ENCODE assay signal across 24 cellular contexts in genomic region chr1:192633533-192634258, GRCh38. TPM values are rescaled to one million over a fixed set of nuclear protein-coding genes. Genes with fewer than 3 reads are reported as not detected.
DNase-seq lines count a peak whose midpoint lies in the region; ATAC-seq, FAIRE-seq and TF ChIP-seq lines count a peak whose summit lies in the region.
"Had no signal": no experiment of that assay in that cellular context is flagged by ENCODE, and none has a peak within 500 bp of the region (broad histone marks: within the 10 kb centered on the region; RNA-seq: fewer than 3 reads in every experiment).

No MANE protein-coding gene starts in this region.

- H4K8ac ChIP-seq in H1 (ENCODE audit: extremely low read depth, insufficient read depth, low read length): no peak overlapping the region

- no peaks in the 10 kb centered on the region for H3K79me2 ChIP-seq in H1 (ENCODE audit: control insufficient read depth in 1 of 2, insufficient read depth in 2 of 2, low read length in 2 of 2)

- FAIRE-seq in D721Med (lab: Jason Lieb, UNC) (peak; percentile 32), H1 (lab: Jason Lieb, UNC) (no peak)
- FAIRE-seq: keratinocyte had no signal

- H3K23me2 ChIP-seq in H1 (ENCODE audit: low read depth, low read length): no peaks in the 10 kb centered on the region

- no peak overlapping the region for H2BK120ac ChIP-seq in H1 (replicated peaks; ENCODE audit: low read depth, low read length)

- intact Hi-C loops in Caco-2 (cut with micrococcal nuclease; ENCODE audit: unreplicated experiment): loop anchor here (10.0 kb wide), 1 partner anchor 371 kb away; no protein-coding TSS in a partner anchor
- intact Hi-C loops in upper lobe of right lung (cut with DNase I): no loop called here

- no peak overlapping the region for H3K18ac ChIP-seq in H1 (ENCODE audit: extremely low read depth, low read length)

- DNase-seq in D721Med (ENCODE audit: insufficient read length, low spot score) (no peak), NCI-H526 treated with DMSO at 0.1 percent for 48 hours (lab: John Stamatoyannopoulos, UW) (peak; percentile 49), H1 (ENCODE audit: low read depth in 1 of 2, low spot score in 2 of 2) (no peak), Caco-2 (no peak), upper lobe of right lung (no peak), RKO (ENCODE audit: low spot score) (no peak)
- no peak for DNase-seq in activated CD4-positive, alpha-beta T cell treated with anti-CD3 and anti-CD28 coated beads, Interleukin-2, amount 50 U/mL, for 48 hours
- DNase-seq: ACHN; activated CD4-positive, alpha-beta memory T cell treated with anti-CD3 and anti-CD28 coated beads, Interleukin-2, amount 10 ng/mL, durations not matched to agents 7 days and 5 days; activated naive CD4-positive, alpha-beta T cell treated with Interleukin-2 at 50 U/mL for 16 hours; CD4-positive, CD25-positive, alpha-beta regulatory T cell; hippocampal formation; KG1; mammary epithelial cell; naive thymus-derived CD8-positive, alpha-beta T cell; NCI-H1048; NCI-H2107; SIG-M5 had no signal

- no peak for ATAC-seq in upper lobe of right lung
- ATAC-seq: naive thymus-derived CD8-positive, alpha-beta T cell had no signal

- TF ChIP-seq RAD21 in H1 (IDR thresholded peaks at IDR 0.05 in 1 of 2, conservative IDR thresholded peaks at IDR 0.05 in 1 of 2; ENCODE audit: low read depth in 2 of 2, low read length in 2 of 2): no peak

- POLR2A ChIA-PET in H1 (lab: Charles Lee; ENCODE audit: partially characterized antibody): interaction anchor here (0.6 kb wide), 1 partner anchor 271 kb away, joined by 3 read pairs; no protein-coding TSS in a partner anchor
- POLR2A ChIA-PET in Caco-2 (lab: Charles Lee): no interaction called here

- H4K5ac ChIP-seq in H1 (ENCODE audit: insufficient read length, low read depth, low read length): no peak overlapping the region

- H3K4me3 ChIP-seq in H1 (ENCODE audit: extremely low read depth in 1 of 4, insufficient read depth in 2 of 4, low read depth in 3 of 4, low read length in 4 of 4) (no peak overlapping the region), Caco-2 (ENCODE audit: low read depth, low read length) (no peak overlapping the region), upper lobe of right lung (no peak overlapping the region)

- no peak overlapping the region for H2BK5ac ChIP-seq in H1 (ENCODE audit: low read depth, low read length)

- H3K4ac ChIP-seq in H1 (replicated peaks; ENCODE audit: insufficient read length, low read depth, low read length): no peak overlapping the region

- TF ChIP-seq EP300 in H1 (IDR thresholded peaks at IDR 0.05; ENCODE audit: borderline replicate concordance in 1 of 2, low read depth in 2 of 2, low read length in 2 of 2): no peak

- H3K36me3 ChIP-seq in H1 (ENCODE audit: control insufficient read depth in 2 of 4, insufficient read depth in 4 of 4, low read length in 3 of 4) (no peaks in the 10 kb centered on the region), Caco-2 (ENCODE audit: control insufficient read depth, insufficient read depth, low read length) (no peaks in the 10 kb centered on the region), upper lobe of right lung (no peaks in the 10 kb centered on the region)

- 90% methylated on average over 7 of the region's 7 CpGs; no CpG with 5 or more reads in 1 of the 2 experiments for WGBS in H1 (ENCODE audit: extremely low coverage in 1 of 2, insufficient coverage in 1 of 2, insufficient read length in 1 of 2, insufficient replicate concordance in 2 of 2, low coverage in 1 of 2, low lambda C conversion rate in 2 of 2, missing lambda C conversion rate in 1 of 2), 2 experiments

- no peak overlapping the region for H3K9ac ChIP-seq in H1 (replicated peaks in 1 of 4; ENCODE audit: extremely low read depth in 1 of 4, low read depth in 3 of 4, low read length in 3 of 4)

- CTCF ChIA-PET in H1 (lab: Charles Lee; ENCODE audit: partially characterized antibody) (interaction anchor here (0.6 to 1.5 kb wide), 3 partner anchors 85 to 442 kb away, joined by 3 read pairs; no protein-coding TSS in a partner anchor), Caco-2 (lab: Charles Lee) (no interaction called here)

- H4K91ac ChIP-seq in H1 (replicated peaks; ENCODE audit: insufficient read length, low read length): no peak overlapping the region

- H3K4me2 ChIP-seq in H1 (ENCODE audit: insufficient read depth in 1 of 2, low read depth in 2 of 2, low read length in 2 of 2): no peak overlapping the region

- no peak overlapping the region for H3K14ac ChIP-seq in H1 (ENCODE audit: insufficient read length)

- H3K23ac ChIP-seq in H1 (ENCODE audit: insufficient read length): no peak overlapping the region

- H3K79me1 ChIP-seq in H1 (ENCODE audit: low read depth, low read length): no peaks in the 10 kb centered on the region

- H4K20me1 ChIP-seq in H1 (replicated peaks in 1 of 2; ENCODE audit: control insufficient read depth in 1 of 2, insufficient read depth in 2 of 2, low read length in 2 of 2): no peaks in the 10 kb centered on the region

- TF ChIP-seq POLR2A in H1 (IDR thresholded peaks at IDR 0.05; ENCODE audit: control extremely low read depth in 1 of 2, low read depth in 2 of 2, low read length in 2 of 2): no peak

- H3K56ac ChIP-seq in H1 (replicated peaks; ENCODE audit: insufficient read length, low read depth, low read length): no peak overlapping the region

- H3K9me3 Mint-ChIP-seq in nephron (no peaks in the 10 kb centered on the region), Caco-2 (ENCODE audit: unreplicated experiment) (no peaks in the 10 kb centered on the region)
- H3K9me3 Mint-ChIP-seq: activated CD4-positive, alpha-beta memory T cell treated with anti-CD3 and anti-CD28 coated beads, Interleukin-2, amount 10 ng/mL, durations not matched to agents 7 days and 5 days; naive thymus-derived CD8-positive, alpha-beta T cell; T-helper 1 cell treated with Interleukin-12 subunit alpha and Interleukin-12 subunit beta and Interleukin-4 antibody, amounts not matched to agents 30 μg/mL and 1 μg/mL, for 36 hours had no signal

- H3K9me3 ChIP-seq in H1 (ENCODE audit: insufficient read depth in 2 of 2, low read depth in 1 of 2, low read length in 1 of 2) (no peaks in the 10 kb centered on the region), Caco-2 (no peaks in the 10 kb centered on the region), upper lobe of right lung (no peaks in the 10 kb centered on the region)

- H3K27ac Mint-ChIP-seq in nephron (peak overlapping the region; percentile 1 to 9 (median 3)), Caco-2 (ENCODE audit: unreplicated experiment) (no peak overlapping the region)
- H3K27ac Mint-ChIP-seq: activated CD4-positive, alpha-beta memory T cell treated with anti-CD3 and anti-CD28 coated beads, Interleukin-2, amount 10 ng/mL, durations not matched to agents 7 days and 5 days; CD4-positive, CD25-positive, alpha-beta regulatory T cell; naive thymus-derived CD8-positive, alpha-beta T cell; T-helper 1 cell treated with Interleukin-12 subunit alpha and Interleukin-12 subunit beta and Interleukin-4 antibody, amounts not matched to agents 30 μg/mL and 1 μg/mL, for 36 hours had no signal

- H3K36me3 Mint-ChIP-seq in nephron (ENCODE audit: low read depth): no peaks in the 10 kb centered on the region
- no peaks in the 10 kb centered on the region for H3K36me3 Mint-ChIP-seq in Caco-2 (ENCODE audit: insufficient read depth, unreplicated experiment)
- H3K36me3 Mint-ChIP-seq: CD4-positive, CD25-positive, alpha-beta regulatory T cell; naive thymus-derived CD8-positive, alpha-beta T cell had no signal

- H3K27me3 Mint-ChIP-seq in nephron (ENCODE audit: low read depth) (no peaks in the 10 kb centered on the region), Caco-2 (ENCODE audit: insufficient read depth, unreplicated experiment) (no peaks in the 10 kb centered on the region)

- H3K4me1 ChIP-seq in H1 (replicated peaks in 1 of 4; ENCODE audit: control insufficient read depth in 3 of 4, insufficient read depth in 4 of 4, low read length in 3 of 4) (no peaks in the 10 kb centered on the region), Caco-2 (peaks cover 28% of the 10 kb centered on the region), upper lobe of right lung (no peaks in the 10 kb centered on the region)

- H3K4me1 Mint-ChIP-seq in nephron (peaks cover 14% of the 10 kb centered on the region), Caco-2 (ENCODE audit: low read depth, unreplicated experiment) (no peaks in the 10 kb centered on the region)
- H3K4me1 Mint-ChIP-seq: activated CD4-positive, alpha-beta memory T cell treated with anti-CD3 and anti-CD28 coated beads, Interleukin-2, amount 10 ng/mL, durations not matched to agents 7 days and 5 days; CD4-positive, CD25-positive, alpha-beta regulatory T cell; naive thymus-derived CD8-positive, alpha-beta T cell had no signal

- H2AK5ac ChIP-seq in H1 (ENCODE audit: low read depth, low read length): no peak overlapping the region

- no peak overlapping the region for H2BK20ac ChIP-seq in H1 (ENCODE audit: low read length)

- H3K27ac ChIP-seq in H1 (ENCODE audit: low read depth, low read length) (no peak overlapping the region), upper lobe of right lung (no peak overlapping the region)
- H3K27ac ChIP-seq: VCaP had no signal

- H2AFZ ChIP-seq in H1 (ENCODE audit: low read length): peak overlapping the region; percentile 72; the same call in 1 of the 2 replicates

- BruUV-seq in Caco-2 (replicated peaks; lab: Mats Ljungman, UMichigan): no TSS peak

- no peak overlapping the region for H2BK15ac ChIP-seq in H1 (ENCODE audit: low read length)

- no peak for TF ChIP-seq CTCF in D721Med (IDR thresholded peaks at IDR 0.05; ENCODE audit: insufficient read depth, missing control alignments)
- no peak for TF ChIP-seq CTCF in H1 (IDR thresholded peaks at IDR 0.05; ENCODE audit: control extremely low read depth in 1 of 3, insufficient read depth in 1 of 3, low read depth in 1 of 3, low read length in 3 of 3)
- no peak for TF ChIP-seq CTCF in nephron (IDR thresholded peaks at IDR 0.05; ENCODE audit: unreplicated experiment in 3 of 3)
- TF ChIP-seq CTCF in Caco-2 (IDR thresholded peaks at IDR 0.05; ENCODE audit: insufficient read depth in 1 of 2, low read depth in 1 of 2, low read length in 1 of 2, severe bottlenecking in 1 of 2, unreplicated experiment in 1 of 2): no peak
- TF ChIP-seq CTCF in upper lobe of right lung (IDR thresholded peaks at IDR 0.05): no peak

- no peak overlapping the region for H3K4me3 Mint-ChIP-seq in nephron
- no peak overlapping the region for H3K4me3 Mint-ChIP-seq in Caco-2 (ENCODE audit: unreplicated experiment)
- H3K4me3 Mint-ChIP-seq: activated CD4-positive, alpha-beta memory T cell treated with anti-CD3 and anti-CD28 coated beads, Interleukin-2, amount 10 ng/mL, durations not matched to agents 7 days and 5 days; CD4-positive, CD25-positive, alpha-beta regulatory T cell; naive thymus-derived CD8-positive, alpha-beta T cell; T-helper 1 cell treated with Interleukin-12 subunit alpha and Interleukin-12 subunit beta and Interleukin-4 antibody, amounts not matched to agents 30 μg/mL and 1 μg/mL, for 36 hours had no signal

- H2BK12ac ChIP-seq in H1 (ENCODE audit: low read depth, low read length): no peak overlapping the region

- H3K27me3 ChIP-seq in H1 (replicated peaks in 1 of 4; ENCODE audit: control insufficient read depth in 3 of 4, extremely low read depth in 1 of 4, insufficient read depth in 3 of 4, low read length in 3 of 4) (no peaks in the 10 kb centered on the region), Caco-2 (replicated peaks; ENCODE audit: control insufficient read depth, insufficient read depth, low read length) (no peaks in the 10 kb centered on the region), upper lobe of right lung (no peaks in the 10 kb centered on the region)

RNA-seq across cellular contexts. Expression of gene RGS13, which starts 2.3 kb away (rescaled TPM):
- total RNA-seq in H1 (2021; fragmentation: NEBNext Ultra II Directional; extraction: Animal tissue kit (Norgen Biotek cat#: 25700)): not detected in 2 replicates
- not detected in 2 replicates for polyA plus RNA-seq in H1 (2011; rRNA removed)
- polyA plus RNA-seq in H1 (2011; cell fraction: cytosol; rRNA removed): not detected
- polyA plus RNA-seq in H1 (2011; cell fraction: nucleus; rRNA removed): not detected
- polyA plus RNA-seq in H1 (2012, experiment 1 of 2): not detected in 4 replicates
- polyA plus RNA-seq in H1 (2012, experiment 2 of 2): not detected
- polyA plus RNA-seq in H1 (2013, experiment 1 of 2): not detected
- polyA plus RNA-seq in H1 (2013, experiment 2 of 2): not detected
- not detected in 2 replicates for polyA minus RNA-seq in H1 (2011; rRNA and poly(A)+ RNA removed)
- polyA minus RNA-seq in H1 (2011; cell fraction: cytosol; rRNA and poly(A)+ RNA removed): not detected
- not detected for polyA minus RNA-seq in H1 (2011; cell fraction: nucleus; rRNA and poly(A)+ RNA removed)
- total RNA-seq in Caco-2 (2022) (not detected in 2 replicates), upper lobe of right lung (4.7 TPM)
- total RNA-seq: activated CD4-positive, alpha-beta memory T cell treated with anti-CD3 and anti-CD28 coated beads, Interleukin-2, amount 10 ng/mL, durations not matched to agents 7 days and 5 days; cerebellum; mammary epithelial cell; naive thymus-derived CD8-positive, alpha-beta T cell; temporal lobe had no signal
- polyA plus RNA-seq: CD4-positive, CD25-positive, alpha-beta regulatory T cell; keratinocyte; mammary epithelial cell; naive thymus-derived CD8-positive, alpha-beta T cell had no signal

RNA-seq across cellular contexts. Expression of gene RGS1, which starts 58.1 kb away (rescaled TPM):
- total RNA-seq in H1 (2021; fragmentation: NEBNext Ultra II Directional; extraction: Animal tissue kit (Norgen Biotek cat#: 25700)): not detected in 2 replicates
- not detected in 2 replicates for polyA plus RNA-seq in H1 (2011; rRNA removed)
- polyA plus RNA-seq in H1 (2011; cell fraction: cytosol; rRNA removed): not detected
- polyA plus RNA-seq in H1 (2011; cell fraction: nucleus; rRNA removed): not detected
- polyA plus RNA-seq in H1 (2012, experiment 1 of 2): not detected in 4 replicates
- not detected for polyA plus RNA-seq in H1 (2012, experiment 2 of 2)
- polyA plus RNA-seq in H1 (2013, experiment 1 of 2): not detected
- not detected for polyA plus RNA-seq in H1 (2013, experiment 2 of 2)
- not detected in 2 replicates for polyA minus RNA-seq in H1 (2011; rRNA and poly(A)+ RNA removed)
- not detected for polyA minus RNA-seq in H1 (2011; cell fraction: cytosol; rRNA and poly(A)+ RNA removed)
- not detected for polyA minus RNA-seq in H1 (2011; cell fraction: nucleus; rRNA and poly(A)+ RNA removed)
- total RNA-seq in Caco-2 (2022): not detected in 2 replicates
- total RNA-seq in upper lobe of right lung: 27.8 TPM
- total RNA-seq: mammary epithelial cell had no signal
- polyA plus RNA-seq: mammary epithelial cell had no signal

Comparison
In these comparisons a context has a peak if more than half of its experiments do, and no peak if none do; other contexts are left out.
1. RNA of gene RGS1, which starts 58.1 kb away (total RNA-seq): 27.8 TPM in upper lobe of right lung (single experiment); not detected in H1 and not detected in Caco-2; every median in the first group is over 10 times any median in the second.